In the genomic region with DNA sequence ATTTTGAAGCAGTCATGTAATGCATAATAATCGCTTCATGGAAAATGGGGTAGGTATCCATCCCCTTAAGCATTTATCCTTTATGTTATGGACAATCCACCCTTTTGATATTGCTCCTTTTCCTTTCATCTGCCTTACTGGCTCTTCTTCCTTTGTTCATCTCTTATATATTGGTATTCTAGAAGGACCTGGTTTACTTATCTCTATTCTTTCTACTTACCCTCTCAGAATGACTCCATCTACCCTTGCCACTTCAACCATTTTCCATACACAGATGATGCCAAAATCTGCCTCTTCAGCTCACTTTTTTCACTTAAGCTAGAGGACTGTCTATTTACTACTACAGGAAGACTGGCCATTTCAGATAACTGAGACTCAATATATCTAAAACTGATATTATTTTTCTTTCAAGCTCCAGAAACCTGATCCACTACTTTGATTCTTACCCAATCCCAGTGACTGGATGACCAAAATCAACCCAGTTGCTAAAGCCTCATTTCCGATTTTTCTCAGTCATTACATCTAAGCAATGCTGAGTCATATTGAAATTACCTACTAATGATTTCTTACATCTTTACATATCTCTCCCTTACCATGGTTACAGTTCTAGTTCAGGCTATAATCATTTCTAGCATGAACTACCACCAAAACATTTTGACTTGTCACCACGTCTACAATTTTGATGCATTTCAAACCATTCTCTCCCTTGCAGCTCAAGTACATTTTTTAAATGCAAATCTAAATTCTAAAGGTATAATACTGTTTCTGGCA, we compare ENCODE assay signal across 22 cellular contexts.
A peak's percentile ranks its signal among the peaks of the same experiment; 100 is the strongest.
DNase-seq lines count a peak whose midpoint lies in the region; ATAC-seq lines count a peak whose summit lies in the region.
"Had no signal": no experiment of that assay in that cellular context is flagged by ENCODE, and none has a peak within 500 bp of the region (broad histone marks: within the 10 kb centered on the region; RNA-seq: fewer than 3 reads in every experiment).

No MANE protein-coding gene starts in this region.

- peak overlapping the region; percentile 42 for H3K27ac Mint-ChIP-seq in activated CD4-positive, alpha-beta T cell treated with anti-CD3 and anti-CD28 coated beads for 36 hours
- H3K27ac Mint-ChIP-seq in activated CD4-positive, alpha-beta T cell treated with anti-CD3 and anti-CD28 coated beads, Interleukin-2, amount 10 ng/mL, durations not matched to agents 7 days and 5 days, result no peak overlapping the region
- peak overlapping the region; percentile 85 for H3K27ac Mint-ChIP-seq in activated T-helper 1 cell treated with anti-CD3 and anti-CD28 coated beads, Interleukin-12 subunit alpha, Interleukin-12 subunit beta, Interleukin-2, Interleukin-4 antibody, amounts not matched to agents 30 ng/mL and 10 ng/mL and 1 ng/mL, durations not matched to agents 14 hours and 24 hours and 36 hours
- H3K27ac Mint-ChIP-seq: B cell, HFFc6, immature natural killer cell, T-helper 17 cell, WTC11 had no signal

- peaks cover 4% of the 10 kb centered on the region for H3K9me3 Mint-ChIP-seq in activated CD4-positive, alpha-beta T cell treated with anti-CD3 and anti-CD28 coated beads for 36 hours (ENCODE audit: low read depth)
- peaks cover 2% of the 10 kb centered on the region for H3K9me3 Mint-ChIP-seq in activated CD4-positive, alpha-beta T cell treated with anti-CD3 and anti-CD28 coated beads, Interleukin-2, amount 10 ng/mL, durations not matched to agents 7 days and 5 days
- H3K9me3 Mint-ChIP-seq in activated T-helper 1 cell treated with anti-CD3 and anti-CD28 coated beads, Interleukin-12 subunit alpha, Interleukin-12 subunit beta, Interleukin-2, Interleukin-4 antibody, amounts not matched to agents 30 ng/mL and 10 ng/mL and 1 ng/mL, durations not matched to agents 14 hours and 24 hours and 36 hours, result peaks cover 4% of the 10 kb centered on the region
- H3K9me3 Mint-ChIP-seq: WTC11 had no signal

- CTCF ChIA-PET in activated CD4-positive, alpha-beta T cell treated with anti-CD3 and anti-CD28 coated beads for 36 hours (lab: Charles Lee), result no interaction called here
- CTCF ChIA-PET in activated CD4-positive, alpha-beta T cell treated with anti-CD3 and anti-CD28 coated beads, Interleukin-2, amount 10 ng/mL, durations not matched to agents 7 days and 5 days (lab: Charles Lee), result no interaction called here

- intact Hi-C loops in activated CD4-positive, alpha-beta T cell treated with anti-CD3 and anti-CD28 coated beads for 36 hours (cut with DNase I, micrococcal nuclease), result loop anchor here (1.0 to 5.0 kb wide), 3 partner anchors 16 to 93 kb away; a partner anchor contains a TSS
- intact Hi-C loops in activated T-helper 1 cell treated with anti-CD3 and anti-CD28 coated beads, Interleukin-12 subunit alpha, Interleukin-12 subunit beta, Interleukin-2, Interleukin-4 antibody, amounts not matched to agents 30 ng/mL and 10 ng/mL and 1 ng/mL, durations not matched to agents 14 hours and 24 hours and 36 hours (cut with micrococcal nuclease), result loop anchor here (10.0 kb wide), 1 partner anchor 255 kb away; a partner anchor contains a TSS

- peaks cover 13% of the 10 kb centered on the region for H3K4me1 Mint-ChIP-seq in activated CD4-positive, alpha-beta T cell treated with anti-CD3 and anti-CD28 coated beads for 36 hours
- H3K4me1 Mint-ChIP-seq in activated CD4-positive, alpha-beta T cell treated with anti-CD3 and anti-CD28 coated beads, Interleukin-2, amount 10 ng/mL, durations not matched to agents 7 days and 5 days, result peaks cover 1% of the 10 kb centered on the region
- H3K4me1 Mint-ChIP-seq in activated T-helper 1 cell treated with anti-CD3 and anti-CD28 coated beads, Interleukin-12 subunit alpha, Interleukin-12 subunit beta, Interleukin-2, Interleukin-4 antibody, amounts not matched to agents 30 ng/mL and 10 ng/mL and 1 ng/mL, durations not matched to agents 14 hours and 24 hours and 36 hours (ENCODE audit: low read depth), result peaks cover 16% of the 10 kb centered on the region
- H3K4me1 Mint-ChIP-seq: B cell, immature natural killer cell, T-helper 17 cell, WTC11 had no signal

- H3K36me3 Mint-ChIP-seq in activated CD4-positive, alpha-beta T cell treated with anti-CD3 and anti-CD28 coated beads for 36 hours (ENCODE audit: low read depth), result peaks cover 30% of the 10 kb centered on the region
- H3K36me3 Mint-ChIP-seq in activated CD4-positive, alpha-beta T cell treated with anti-CD3 and anti-CD28 coated beads, Interleukin-2, amount 10 ng/mL, durations not matched to agents 7 days and 5 days (ENCODE audit: low read depth), result peaks cover 2% of the 10 kb centered on the region
- peaks cover 29% of the 10 kb centered on the region for H3K36me3 Mint-ChIP-seq in activated T-helper 1 cell treated with anti-CD3 and anti-CD28 coated beads, Interleukin-12 subunit alpha, Interleukin-12 subunit beta, Interleukin-2, Interleukin-4 antibody, amounts not matched to agents 30 ng/mL and 10 ng/mL and 1 ng/mL, durations not matched to agents 14 hours and 24 hours and 36 hours (ENCODE audit: low read depth)
- H3K36me3 Mint-ChIP-seq: immature natural killer cell, WTC11 had no signal

- no peak for DNase-seq in activated CD4-positive, alpha-beta T cell treated with anti-CD3 and anti-CD28 coated beads for 36 hours
- no peak for DNase-seq in activated CD4-positive, alpha-beta T cell treated with anti-CD3 and anti-CD28 coated beads, Interleukin-2, amount 10 ng/mL, durations not matched to agents 7 days and 5 days
- DNase-seq in activated T-helper 1 cell treated with anti-CD3 and anti-CD28 coated beads, Interleukin-12 subunit alpha, Interleukin-12 subunit beta, Interleukin-2, Interleukin-4 antibody, amounts not matched to agents 30 ng/mL and 10 ng/mL and 1 ng/mL, durations not matched to agents 14 hours and 24 hours and 36 hours (ENCODE audit: low spot score), result no peak
- DNase-seq in NCI-H524 treated with DMSO at 0.1 percent for 48 hours (lab: John Stamatoyannopoulos, UW), result no peak
- DNase-seq: 8988T, activated gamma-delta T cell treated with Interleukin-2 at 50 U/mL for 16 hours, dermis blood vessel endothelial cell, heart left ventricle, HFFc6, immature natural killer cell, left ventricle myocardium superior, mucosa of descending colon, NCI-H1092 treated with DMSO at 0.1 percent for 48 hours, NCI-H2081 treated with DMSO at 0.1 percent for 48 hours, NCI-H510A, T-helper 17 cell had no signal

- peak; percentile 71 for ATAC-seq in activated CD4-positive, alpha-beta T cell treated with anti-CD3 and anti-CD28 coated beads for 36 hours
- ATAC-seq in GM18870 (IDR thresholded peaks at IDR 0.05; ENCODE audit: unreplicated experiment), result peak; percentile 80
- peak; percentile 66 for ATAC-seq in HG03095 (IDR thresholded peaks at IDR 0.05; ENCODE audit: unreplicated experiment)
- ATAC-seq in HG03135 (IDR thresholded peaks at IDR 0.05; ENCODE audit: unreplicated experiment), result no peak
- ATAC-seq in GM18498 (IDR thresholded peaks at IDR 0.05; ENCODE audit: unreplicated experiment), result no peak
- ATAC-seq: heart left ventricle, left ventricle myocardium superior, mucosa of descending colon, T-helper 17 cell, WTC11 had no signal

- POLR2A ChIA-PET in activated CD4-positive, alpha-beta T cell treated with anti-CD3 and anti-CD28 coated beads for 36 hours (lab: Charles Lee), result no interaction called here
- POLR2A ChIA-PET in activated CD4-positive, alpha-beta T cell treated with anti-CD3 and anti-CD28 coated beads, Interleukin-2, amount 10 ng/mL, durations not matched to agents 7 days and 5 days (lab: Charles Lee), result no interaction called here

- no peak overlapping the region for H3K4me3 Mint-ChIP-seq in activated CD4-positive, alpha-beta T cell treated with anti-CD3 and anti-CD28 coated beads for 36 hours
- H3K4me3 Mint-ChIP-seq in activated CD4-positive, alpha-beta T cell treated with anti-CD3 and anti-CD28 coated beads, Interleukin-2, amount 10 ng/mL, durations not matched to agents 7 days and 5 days, result no peak overlapping the region
- H3K4me3 Mint-ChIP-seq in activated T-helper 1 cell treated with anti-CD3 and anti-CD28 coated beads, Interleukin-12 subunit alpha, Interleukin-12 subunit beta, Interleukin-2, Interleukin-4 antibody, amounts not matched to agents 30 ng/mL and 10 ng/mL and 1 ng/mL, durations not matched to agents 14 hours and 24 hours and 36 hours, result no peak overlapping the region
- H3K4me3 Mint-ChIP-seq: B cell, HFFc6, immature natural killer cell, T-helper 17 cell, WTC11 had no signal

- H3K27me3 Mint-ChIP-seq in activated CD4-positive, alpha-beta T cell treated with anti-CD3 and anti-CD28 coated beads for 36 hours, result no peaks in the 10 kb centered on the region
- H3K27me3 Mint-ChIP-seq in activated CD4-positive, alpha-beta T cell treated with anti-CD3 and anti-CD28 coated beads, Interleukin-2, amount 10 ng/mL, durations not matched to agents 7 days and 5 days, result no peaks in the 10 kb centered on the region
- no peaks in the 10 kb centered on the region for H3K27me3 Mint-ChIP-seq in activated T-helper 1 cell treated with anti-CD3 and anti-CD28 coated beads, Interleukin-12 subunit alpha, Interleukin-12 subunit beta, Interleukin-2, Interleukin-4 antibody, amounts not matched to agents 30 ng/mL and 10 ng/mL and 1 ng/mL, durations not matched to agents 14 hours and 24 hours and 36 hours (ENCODE audit: insufficient read depth)
- H3K27me3 Mint-ChIP-seq: B cell, T-helper 17 cell had no signal

Comparison
In these comparisons a context has a peak if more than half of its experiments do, and no peak if none do; other contexts are left out.
1. ATAC-seq: peak in activated CD4-positive, alpha-beta T cell treated with anti-CD3 and anti-CD28 coated beads for 36 hours (single experiment), GM18870 (single experiment) and HG03095 (single experiment); none in HG03135 (single experiment) and GM18498 (single experiment).